Comparison of ENCODE assay signal across 9 cellular contexts in the genomic region with DNA sequence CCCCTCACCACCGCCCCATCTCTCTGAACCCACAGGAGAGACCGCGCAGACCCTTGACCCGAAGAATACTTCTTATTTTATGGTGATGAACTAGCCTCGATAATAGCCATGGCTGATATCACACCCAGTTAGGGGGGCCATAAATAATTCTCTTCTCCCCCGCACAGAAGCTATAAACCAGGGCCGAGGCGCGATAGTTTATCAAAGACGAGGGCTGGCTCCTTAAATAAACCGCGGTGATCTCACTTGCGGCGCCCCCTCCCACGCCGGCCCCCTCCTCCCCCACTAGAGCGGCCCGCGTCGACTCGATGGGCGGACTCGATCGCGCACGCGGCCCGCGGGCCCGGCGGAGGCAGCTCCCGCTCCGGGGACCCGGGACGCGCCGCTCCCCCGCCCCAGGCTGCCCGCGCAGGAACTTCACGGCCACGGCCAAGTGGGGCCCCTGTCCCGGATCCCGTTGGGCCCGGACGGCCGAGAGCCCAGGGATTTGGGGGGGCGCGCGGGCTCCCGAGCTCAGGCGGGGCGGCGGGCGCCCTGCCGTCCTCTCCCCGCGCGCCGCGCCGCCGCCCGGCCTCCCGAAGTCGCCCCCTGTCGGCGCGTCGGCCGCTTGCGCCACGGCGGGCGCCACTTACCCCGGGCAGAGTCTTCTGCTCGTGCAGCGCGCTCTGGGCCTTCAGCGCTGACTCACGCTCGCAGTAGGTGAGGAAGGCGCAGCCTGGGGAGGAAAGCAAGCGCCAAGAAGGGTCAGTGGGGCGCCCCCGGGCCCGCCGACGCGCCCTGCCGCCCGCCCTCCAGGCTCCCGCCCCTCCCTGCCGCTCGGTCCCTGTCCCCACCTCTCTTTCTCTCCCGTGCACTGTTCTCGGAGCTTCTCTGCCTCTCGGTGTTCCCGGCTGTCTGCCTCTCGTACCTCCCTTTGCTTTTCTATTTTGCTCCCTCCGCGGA.
DNase-seq lines count a peak whose midpoint lies in the region; FAIRE-seq and TF ChIP-seq lines count a peak whose summit lies in the region.
"Had no signal": no experiment of that assay in that cellular context is flagged by ENCODE, and none has a peak within 500 bp of the region (broad histone marks: within the 10 kb centered on the region; RNA-seq: fewer than 3 reads in every experiment).

No MANE protein-coding gene starts in this region.

- no peaks in the 10 kb centered on the region for H3K36me3 Mint-ChIP-seq in endothelial cell (ENCODE audit: low read depth, unreplicated experiment)
- peaks cover 0 to 4% (median 3%) of the 10 kb centered on the region in 3 donors for H3K36me3 Mint-ChIP-seq in immature natural killer cell

- no peak for FAIRE-seq in GM19239 (lab: Jason Lieb, UNC)

- TF ChIP-seq CTCF in GM10266 (IDR thresholded peaks at IDR 0.05; ENCODE audit: control insufficient read depth, insufficient read depth, low read depth, missing control alignments) (peak; percentile 31), endothelial cell (IDR thresholded peaks at IDR 0.05; ENCODE audit: unreplicated experiment) (peak; percentile 61)

- no peaks in the 10 kb centered on the region for H3K9me3 Mint-ChIP-seq in endothelial cell (ENCODE audit: unreplicated experiment)
- H3K9me3 Mint-ChIP-seq in immature natural killer cell: peaks cover 0 to 5% (median 1%) of the 10 kb centered on the region in 6 donors
- H3K9me3 Mint-ChIP-seq: stimulated activated naive CD8-positive, alpha-beta T cell treated with anti-CD3 and anti-CD28 coated beads, Interleukin-15, Interleukin-2, amounts not matched to agents 100 ng/mL and 50 ng/mL, for 24 hours had no signal

- H3K4me1 Mint-ChIP-seq in endothelial cell (ENCODE audit: unreplicated experiment) (peaks cover 45% of the 10 kb centered on the region), immature natural killer cell (no peaks in the 10 kb centered on the region)

- H3K27me3 Mint-ChIP-seq in endothelial cell (ENCODE audit: unreplicated experiment): peaks cover 21% of the 10 kb centered on the region
- H3K27me3 Mint-ChIP-seq in immature natural killer cell (ENCODE audit: low read depth in 3 of 3): peaks cover 7 to 21% (median 14%) of the 10 kb centered on the region in 3 donors

- H3K4me3 Mint-ChIP-seq in endothelial cell (ENCODE audit: unreplicated experiment) (no peak overlapping the region), immature natural killer cell (peak overlapping the region in 2 of 5 donors; percentile 7 to 9)
- H3K4me3 Mint-ChIP-seq: stimulated activated naive CD8-positive, alpha-beta T cell treated with anti-CD3 and anti-CD28 coated beads, Interleukin-15, Interleukin-2, amounts not matched to agents 100 ng/mL and 50 ng/mL, for 24 hours had no signal

- H3K27ac Mint-ChIP-seq in endothelial cell (ENCODE audit: unreplicated experiment) (no peak overlapping the region), immature natural killer cell (no peak overlapping the region)
- H3K27ac Mint-ChIP-seq: stimulated activated naive CD8-positive, alpha-beta T cell treated with anti-CD3 and anti-CD28 coated beads, Interleukin-15, Interleukin-2, amounts not matched to agents 100 ng/mL and 50 ng/mL, for 24 hours had no signal

- DNase-seq in GM10266 (ENCODE audit: extremely low spot score) (no peak), NCI-H1105 (lab: John Stamatoyannopoulos, UW) (peak; percentile 53), endothelial cell (ENCODE audit: low spot score) (peak; percentile 73), occipital lobe (lab: John Stamatoyannopoulos, UW) (peak; percentile 35), NCI-H526 treated with DMSO at 0.1 percent for 48 hours (lab: John Stamatoyannopoulos, UW) (no peak), immature natural killer cell (no peak), GM19239 (ENCODE audit: insufficient read length, low spot score) (no peak), NCI-H187 treated with DMSO at 0.1 percent for 48 hours (lab: John Stamatoyannopoulos, UW) (no peak)

Comparison
In these comparisons a context has a peak if more than half of its experiments do, and no peak if none do; other contexts are left out.
1. DNase-seq: peak in NCI-H1105 (single experiment), endothelial cell (single experiment) and occipital lobe (single experiment); none in GM10266 (single experiment), NCI-H526 treated with DMSO at 0.1 percent for 48 hours (single experiment), immature natural killer cell (0 of 3), GM19239 (single experiment) and NCI-H187 treated with DMSO at 0.1 percent for 48 hours (single experiment).